21 cellular contexts compared by ENCODE assay signal in the genomic region with DNA sequence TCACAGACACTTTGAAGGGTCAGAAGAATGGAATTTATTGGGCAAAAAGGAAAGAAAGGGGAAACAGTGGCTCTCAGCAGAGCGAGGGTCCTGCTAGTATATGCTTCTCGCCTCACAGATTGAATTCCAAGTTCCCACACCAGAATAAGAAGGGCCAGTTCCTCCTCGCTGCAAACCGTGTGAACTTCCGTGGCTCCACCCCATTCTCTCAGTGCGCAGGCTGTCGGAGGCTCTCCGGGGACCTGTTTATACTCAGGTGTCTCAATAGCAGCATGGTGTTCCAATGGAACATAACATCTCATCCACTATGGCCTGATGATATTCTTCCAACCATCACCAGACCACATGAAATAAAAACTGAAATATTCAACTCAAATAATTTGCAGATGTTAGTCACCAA. TPM values are rescaled to one million over a fixed set of nuclear protein-coding genes. Genes with fewer than 3 reads are reported as not detected.
"Had no signal": no experiment of that assay in that cellular context is flagged by ENCODE, and none has a peak within 500 bp of the region (broad histone marks: within the 10 kb centered on the region; RNA-seq: fewer than 3 reads in every experiment).

No MANE protein-coding gene starts in this region.

- H3K4me1 Mint-ChIP-seq: nephron had no signal

- H3K27me3 ChIP-seq: ascending aorta, SJSA1, tibial nerve, uterus had no signal

- H3K36me3 Mint-ChIP-seq: memory B cell had no signal

- DNase-seq: activated CD4-positive, alpha-beta T cell treated with anti-CD3 and anti-CD28 coated beads for 1 hour; activated CD4-positive, alpha-beta T cell treated with anti-CD3 and anti-CD28 coated beads, Interleukin-2, amount 50 U/mL, for 48 hours; activated CD8-positive, alpha-beta memory T cell treated with anti-CD3 and anti-CD28 coated beads, Interleukin-2, amount 50 U/mL, for 4 hours; activated naive CD4-positive, alpha-beta T cell; heart left ventricle; left ventricle myocardium superior; stimulated activated CD4-positive, alpha-beta T cell treated with anti-CD3 and anti-CD28 coated beads, Interleukin-12 subunit alpha, Interleukin-12 subunit beta, amount 100 ng/mL, for 4 hours; stimulated activated CD4-positive, alpha-beta T cell treated with anti-CD3 and anti-CD28 coated beads, Interleukin-1b, Interleukin-23, amount 100 ng/mL, for 48 hours; stimulated activated CD8-positive, alpha-beta memory T cell treated with anti-CD3 and anti-CD28 coated beads, Interleukin-4, amount 100 ng/mL, for 48 hours; uterus; WERI-Rb-1 had no signal

- H3K27me3 Mint-ChIP-seq: stimulated activated naive CD8-positive, alpha-beta T cell treated with anti-CD3 and anti-CD28 coated beads, Interleukin-15, Interleukin-2, amounts not matched to agents 100 ng/mL and 50 ng/mL, for 24 hours had no signal

- H3K4me3 ChIP-seq: ascending aorta, coronary artery, gastroesophageal sphincter, heart left ventricle, SJSA1, tibial nerve, uterus had no signal

- H3K9me3 ChIP-seq: ascending aorta, gastroesophageal sphincter, heart left ventricle, SJSA1, tibial nerve, uterus had no signal

- H3K36me3 ChIP-seq: ascending aorta, gastroesophageal sphincter, heart left ventricle, SJSA1, tibial nerve, uterus, WERI-Rb-1 had no signal

- H3K4me3 Mint-ChIP-seq: memory B cell, nephron had no signal

- H3K9me3 Mint-ChIP-seq: memory B cell, nephron had no signal

- ATAC-seq: esophagus mucosa, gastroesophageal sphincter, heart left ventricle, left ventricle myocardium superior had no signal

- H3K27ac Mint-ChIP-seq: memory B cell; nephron; progenitor cell of endocrine pancreas; stimulated activated naive CD8-positive, alpha-beta T cell treated with anti-CD3 and anti-CD28 coated beads, Interleukin-15, Interleukin-2, amounts not matched to agents 100 ng/mL and 50 ng/mL, for 24 hours had no signal

- H3K27ac ChIP-seq: ascending aorta, coronary artery, gastroesophageal sphincter, SJSA1, tibial nerve, uterus, WERI-Rb-1 had no signal

- H3K4me1 ChIP-seq: ascending aorta, gastroesophageal sphincter, heart left ventricle, SJSA1, tibial nerve, uterus had no signal

RNA-seq across cellular contexts. Expression of a gene that starts 4.6 kb away (rescaled TPM):
- total RNA-seq: ascending aorta had no signal
